15 cellular contexts compared by ENCODE assay signal in genomic region chr17:59002848-59003247, GRCh38.
DNase-seq lines count a peak whose midpoint lies in the region; ATAC-seq and TF ChIP-seq lines count a peak whose summit lies in the region.
"Had no signal": no experiment of that assay in that cellular context is flagged by ENCODE, and none has a peak within 500 bp of the region (broad histone marks: within the 10 kb centered on the region; RNA-seq: fewer than 3 reads in every experiment).

No MANE protein-coding gene starts in this region.

- H3K4me3 ChIP-seq in OCI-LY7 (ENCODE audit: low read depth, low read length, poor library complexity, severe bottlenecking) = no peak overlapping the region
- no peak overlapping the region for H3K4me3 ChIP-seq in epithelial cell of esophagus (ENCODE audit: low read length)
- no peak overlapping the region for H3K4me3 ChIP-seq in neuronal stem cell (ENCODE audit: low read length in 2 of 2)
- no peak overlapping the region for H3K4me3 ChIP-seq in MM.1S (ENCODE audit: low read length)

- WGBS in neuronal stem cell (ENCODE audit: extremely low coverage in 2 of 2, insufficient read length in 2 of 2, insufficient replicate concordance in 1 of 2), 2 donors = no CpG with 5 or more reads among the region's 2 CpGs

- H3K4me1 ChIP-seq in OCI-LY7 (ENCODE audit: insufficient read depth, low read length, poor library complexity, severe bottlenecking) = peaks cover 40% of the 10 kb centered on the region
- H3K4me1 ChIP-seq in neuronal stem cell (ENCODE audit: control insufficient read depth in 2 of 2, insufficient read depth in 1 of 2, low read depth in 1 of 2, low read length in 2 of 2) = peaks cover 2 to 9% of the 10 kb centered on the region in 2 donors
- no peaks in the 10 kb centered on the region for H3K4me1 ChIP-seq in MM.1S (ENCODE audit: low read length)

- no peak overlapping the region for H2AK5ac ChIP-seq in neuronal stem cell (ENCODE audit: low read depth, low read length)

- ATAC-seq in stimulated activated naive CD8-positive, alpha-beta T cell treated with anti-CD3 and anti-CD28 coated beads, Interleukin-15, amount 100 ng/mL, for 72 hours = no peak
- ATAC-seq: HCT116 had no signal

- CTCF ChIA-PET in OCI-LY7 (lab: Charles Lee; ENCODE audit: unreplicated experiment) = no interaction called here

- H3K9ac ChIP-seq in neuronal stem cell (ENCODE audit: low read depth, low read length, poor library complexity) (no peak overlapping the region), MM.1S (ENCODE audit: low read length) (no peak overlapping the region)

- no peak overlapping the region for H4K8ac ChIP-seq in neuronal stem cell (ENCODE audit: low read depth, low read length)

- no peak overlapping the region for H2BK12ac ChIP-seq in neuronal stem cell (ENCODE audit: low read length)

- H3K36me3 ChIP-seq in OCI-LY7 (ENCODE audit: insufficient read depth, low read length) = peaks cover 55% of the 10 kb centered on the region
- peaks cover 1 to 35% of the 10 kb centered on the region in 2 donors for H3K36me3 ChIP-seq in neuronal stem cell (replicated peaks in 1 of 2; ENCODE audit: control insufficient read depth in 2 of 2, insufficient read depth in 2 of 2, low read length in 2 of 2)
- H3K36me3 ChIP-seq in MM.1S (replicated peaks; ENCODE audit: insufficient read depth, low read length) = no peaks in the 10 kb centered on the region

- H3K9me3 Mint-ChIP-seq in stimulated activated naive CD8-positive, alpha-beta T cell treated with anti-CD3 and anti-CD28 coated beads, Interleukin-15, Interleukin-2, amounts not matched to agents 100 ng/mL and 50 ng/mL, for 24 hours = no peaks in the 10 kb centered on the region
- H3K9me3 Mint-ChIP-seq in stimulated activated naive CD8-positive, alpha-beta T cell treated with anti-CD3 and anti-CD28 coated beads, Interleukin-15, amount 100 ng/mL, for 72 hours = no peaks in the 10 kb centered on the region

- intact Hi-C loops in OCI-LY7 (cut with micrococcal nuclease; ENCODE audit: unreplicated experiment) = no loop called here

- no peak overlapping the region for H3K4ac ChIP-seq in neuronal stem cell (ENCODE audit: low read length)

- H3K23ac ChIP-seq in neuronal stem cell (ENCODE audit: low read depth, low read length, poor library complexity) = no peak overlapping the region

- H3K79me1 ChIP-seq in neuronal stem cell (ENCODE audit: low read depth, low read length) = no peaks in the 10 kb centered on the region

- 0 out of 2 replicates have a peak, but pooled peaks cover 5% of the 10 kb centered on the region for H3K79me2 ChIP-seq in OCI-LY7 (ENCODE audit: insufficient read depth, low read depth, low read length)
- no peaks in the 10 kb centered on the region for H3K79me2 ChIP-seq in MM.1S (ENCODE audit: low read length)

- H3K9me2 ChIP-seq in OCI-LY7 (ENCODE audit: insufficient read depth, low read length) (no peaks in the 10 kb centered on the region), MM.1S (replicated peaks; ENCODE audit: insufficient read depth, low read length) (no peaks in the 10 kb centered on the region)

- H4K91ac ChIP-seq in neuronal stem cell (ENCODE audit: low read depth, low read length, poor library complexity) = no peak overlapping the region

- no TSS peak for BruUV-seq in OCI-LY7 (replicated peaks; lab: Mats Ljungman, UMichigan)

- H2BK5ac ChIP-seq in neuronal stem cell (ENCODE audit: low read length) = no peak overlapping the region

- H2BK120ac ChIP-seq in neuronal stem cell (ENCODE audit: low read depth, low read length) = no peak overlapping the region

- peak overlapping the region; percentile 92; the same call in 1 of the 2 replicates for H3K4me2 ChIP-seq in OCI-LY7 (ENCODE audit: low read length)
- no peak overlapping the region for H3K4me2 ChIP-seq in neuronal stem cell (ENCODE audit: insufficient read depth, low read length, poor library complexity, severe bottlenecking)
- H3K4me2 ChIP-seq in MM.1S (ENCODE audit: low read depth, low read length) = no peak overlapping the region

- 0 out of 2 replicates have a peak, but pooled peaks cover 6% of the 10 kb centered on the region for H3F3A ChIP-seq in MM.1S (ENCODE audit: insufficient read depth, low read length)

- no peak for TF ChIP-seq CTCF in OCI-LY7 (conservative IDR thresholded peaks at IDR 0.05; ENCODE audit: low read length)
- no peak for TF ChIP-seq CTCF in epithelial cell of esophagus (IDR thresholded peaks at IDR 0.05; ENCODE audit: insufficient read depth, low read depth, low read length, missing control alignments)
- no peak for TF ChIP-seq CTCF in MM.1S (IDR thresholded peaks at IDR 0.05; ENCODE audit: low read length)

- H3K36me3 Mint-ChIP-seq in stimulated activated naive CD8-positive, alpha-beta T cell treated with anti-CD3 and anti-CD28 coated beads, Interleukin-15, Interleukin-2, amounts not matched to agents 100 ng/mL and 50 ng/mL, for 24 hours (ENCODE audit: low read depth) = peaks cover 31% of the 10 kb centered on the region

- H3K27me3 Mint-ChIP-seq in stimulated activated naive CD8-positive, alpha-beta T cell treated with anti-CD3 and anti-CD28 coated beads, Interleukin-15, Interleukin-2, amounts not matched to agents 100 ng/mL and 50 ng/mL, for 24 hours = no peaks in the 10 kb centered on the region
- H3K27me3 Mint-ChIP-seq in stimulated activated naive CD8-positive, alpha-beta T cell treated with anti-CD3 and anti-CD28 coated beads, Interleukin-15, amount 100 ng/mL, for 72 hours = no peaks in the 10 kb centered on the region

- H3K27ac Mint-ChIP-seq in stimulated activated naive CD8-positive, alpha-beta T cell treated with anti-CD3 and anti-CD28 coated beads, Interleukin-15, Interleukin-2, amounts not matched to agents 100 ng/mL and 50 ng/mL, for 24 hours = peak overlapping the region; percentile 31
- H3K27ac Mint-ChIP-seq in stimulated activated naive CD8-positive, alpha-beta T cell treated with anti-CD3 and anti-CD28 coated beads, Interleukin-15, amount 100 ng/mL, for 72 hours = no peak overlapping the region

- H3K9me3 ChIP-seq in OCI-LY7 (ENCODE audit: low read length) (no peaks in the 10 kb centered on the region), neuronal stem cell (replicated peaks in 1 of 2; ENCODE audit: control insufficient read depth in 2 of 2, insufficient read depth in 1 of 2, low read depth in 1 of 2, low read length in 2 of 2) (no peaks in the 10 kb centered on the region), MM.1S (replicated peaks; ENCODE audit: insufficient read depth, low read length) (no peaks in the 10 kb centered on the region)

- H3K27ac ChIP-seq in OCI-LY7 (ENCODE audit: low read depth, low read length, poor library complexity, severe bottlenecking) = peak overlapping the region; percentile 85
- no peak overlapping the region for H3K27ac ChIP-seq in neuronal stem cell (replicated peaks; ENCODE audit: low read length)
- no peak overlapping the region for H3K27ac ChIP-seq in MM.1S (ENCODE audit: low read length)

- peaks cover 42% of the 10 kb centered on the region for H3K4me1 Mint-ChIP-seq in stimulated activated naive CD8-positive, alpha-beta T cell treated with anti-CD3 and anti-CD28 coated beads, Interleukin-15, Interleukin-2, amounts not matched to agents 100 ng/mL and 50 ng/mL, for 24 hours (ENCODE audit: low read depth)
- peaks cover 19% of the 10 kb centered on the region for H3K4me1 Mint-ChIP-seq in stimulated activated naive CD8-positive, alpha-beta T cell treated with anti-CD3 and anti-CD28 coated beads, Interleukin-15, amount 100 ng/mL, for 72 hours

- H2AFZ ChIP-seq in OCI-LY7 (ENCODE audit: low read length) = no peak overlapping the region
- H2AFZ ChIP-seq in neuronal stem cell (ENCODE audit: low read length) = no peak overlapping the region
- no peak overlapping the region for H2AFZ ChIP-seq in MM.1S (ENCODE audit: low read length)

- H2BK15ac ChIP-seq in neuronal stem cell (ENCODE audit: low read length) = no peak overlapping the region

- H3K27me3 ChIP-seq in neuronal stem cell (ENCODE audit: control insufficient read depth in 3 of 3, insufficient read depth in 3 of 3, low read depth in 1 of 3, low read length in 3 of 3) = no peaks in the 10 kb centered on the region
- H3K27me3 ChIP-seq in MM.1S (replicated peaks; ENCODE audit: insufficient read depth, low read length) = no peaks in the 10 kb centered on the region

- DNase-seq in stimulated activated naive CD8-positive, alpha-beta T cell treated with anti-CD3 and anti-CD28 coated beads, Interleukin-15, amount 100 ng/mL, for 72 hours = no peak
- DNase-seq in OCI-LY7 (ENCODE audit: low spot score) (no peak), epithelial cell of esophagus (ENCODE audit: low read depth) (peak; percentile 59), neuronal stem cell (ENCODE audit: low spot score) (no peak), midbrain (lab: John Stamatoyannopoulos, UW) (no peak), NCI-H2227 (lab: John Stamatoyannopoulos, UW; ENCODE audit: unreplicated experiment) (no peak), MM.1S (no peak)
- DNase-seq: cortex of kidney; DND-41; NCI-H1417; NCI-H510A treated with DMSO at 0.1 percent for 48 hours; stimulated activated CD4-positive, alpha-beta T cell treated with anti-CD3 and anti-CD28 coated beads, Interleukin-4, amount 100 ng/mL, for 24 hours; stimulated activated naive CD4-positive, alpha-beta T cell had no signal

- H3K4me3 Mint-ChIP-seq in stimulated activated naive CD8-positive, alpha-beta T cell treated with anti-CD3 and anti-CD28 coated beads, Interleukin-15, Interleukin-2, amounts not matched to agents 100 ng/mL and 50 ng/mL, for 24 hours = no peak overlapping the region
- no peak overlapping the region for H3K4me3 Mint-ChIP-seq in stimulated activated naive CD8-positive, alpha-beta T cell treated with anti-CD3 and anti-CD28 coated beads, Interleukin-15, amount 100 ng/mL, for 72 hours

- POLR2A ChIA-PET in OCI-LY7 (lab: Charles Lee) = interaction anchor here (1.8 kb wide), 1 partner anchor 371 kb away, joined by 10 read pairs; no protein-coding TSS in a partner anchor

- no peak overlapping the region for H3K14ac ChIP-seq in neuronal stem cell (ENCODE audit: low read length)

- H3K18ac ChIP-seq in neuronal stem cell (ENCODE audit: low read length) = no peak overlapping the region

- H4K20me1 ChIP-seq in OCI-LY7 (ENCODE audit: insufficient read depth, low read length) = no peaks in the 10 kb centered on the region
- H4K20me1 ChIP-seq in MM.1S (ENCODE audit: insufficient read depth, low read length) = no peaks in the 10 kb centered on the region
